1 cellular context compared by ENCODE assay signal in the genomic region with DNA sequence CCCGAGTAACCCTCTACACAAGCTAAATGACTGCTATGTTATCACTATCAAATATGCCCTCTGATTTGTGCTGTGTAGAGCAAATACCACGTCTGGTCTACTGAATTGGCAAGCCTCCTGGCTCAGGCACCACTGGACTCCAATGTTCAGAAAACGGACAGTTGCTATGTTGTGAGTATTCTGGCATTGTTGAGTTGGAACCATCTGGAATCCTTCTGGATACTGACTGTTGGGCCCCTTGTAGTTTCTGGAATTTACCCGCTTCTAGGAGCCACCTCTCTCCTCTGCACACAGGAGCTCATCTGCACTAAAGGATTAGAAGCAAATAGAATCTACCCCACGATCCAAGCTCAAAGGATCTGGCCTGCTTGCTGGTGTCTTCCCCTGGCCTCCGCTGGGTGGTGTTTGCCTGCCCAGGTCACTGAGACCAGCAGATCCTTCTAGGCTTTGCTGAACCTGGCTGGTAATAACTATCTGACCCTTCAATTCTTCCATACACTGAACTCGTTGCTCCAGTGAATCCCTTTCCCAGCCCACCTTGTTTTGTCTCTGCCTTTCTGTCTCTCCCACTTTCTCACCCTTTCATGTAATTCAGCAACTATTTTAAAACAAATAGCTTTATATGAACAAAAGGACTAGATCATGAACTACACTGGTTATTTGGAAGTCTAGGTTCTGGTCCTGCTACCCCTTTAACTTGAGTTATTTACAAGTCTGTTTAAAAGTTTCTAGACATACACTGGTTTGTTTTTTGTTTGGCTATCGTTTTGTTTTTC.
TF ChIP-seq lines count a peak whose summit lies in the region.

No MANE protein-coding gene starts in this region.

TF ChIP-seq in HepG2, 621 proteins besides CTCF, POLR2A, EP300 and RAD21 (continued from another document and continues in another):
- TF ChIP-seq, protein P1, sequence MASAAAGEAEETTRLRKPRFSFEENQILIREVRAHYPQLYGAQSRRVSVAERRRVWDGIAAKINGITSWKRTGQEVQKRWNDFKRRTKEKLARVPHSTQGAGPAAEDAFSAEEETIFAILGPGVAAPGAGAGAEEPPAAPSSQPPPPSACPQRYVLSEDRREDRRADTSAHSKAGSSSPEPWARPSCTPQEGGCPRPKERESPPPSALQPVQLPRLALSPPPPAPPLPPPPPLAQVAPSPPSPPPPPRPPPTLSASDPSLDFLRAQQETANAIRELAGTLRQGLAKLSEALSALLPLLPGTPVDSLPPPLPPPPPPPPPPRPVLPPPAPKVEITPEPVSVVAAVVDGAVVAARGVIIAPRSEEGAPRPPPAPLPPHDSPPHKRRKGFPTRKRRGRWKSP (CRISPR knock-in tag; IDR thresholded peaks at IDR 0.05): 0 out of 2 replicates have a peak, but pooled peaks have one; percentile 61
- TF ChIP-seq NFATC3 (CRISPR knock-in tag; IDR thresholded peaks at IDR 0.05) (0 out of 2 replicates have a peak, but pooled peaks have one; percentile 55), MXD4 (CRISPR knock-in tag; IDR thresholded peaks at IDR 0.05) (peak; percentile 74; the same call in 1 of the 2 replicates), PHF8 (CRISPR knock-in tag; IDR thresholded peaks at IDR 0.05) (0 out of 2 replicates have a peak, but pooled peaks have one; percentile 25), ZNF292 (CRISPR knock-in tag; IDR thresholded peaks at IDR 0.05; ENCODE audit: borderline replicate concordance, low read depth) (0 out of 2 replicates have a peak, but pooled peaks have one; percentile 29), RFX1 (IDR thresholded peaks at IDR 0.05) (no peak), PHF21A (CRISPR knock-in tag; IDR thresholded peaks at IDR 0.05) (0 out of 2 replicates have a peak, but pooled peaks have one; percentile 20), ZNF3 (CRISPR knock-in tag; IDR thresholded peaks at IDR 0.05) (no peak), ZFX (CRISPR knock-in tag; IDR thresholded peaks at IDR 0.05; ENCODE audit: low read depth) (peak; percentile 80), BCL6 (CRISPR knock-in tag; IDR thresholded peaks at IDR 0.05) (peak; percentile 45; the same call in 1 of the 2 replicates), REPIN1 (CRISPR knock-in tag; IDR thresholded peaks at IDR 0.05; ENCODE audit: borderline replicate concordance, low read depth) (peak; percentile 86), PHF5A (CRISPR knock-in tag; IDR thresholded peaks at IDR 0.05; ENCODE audit: low read depth, unreplicated experiment) (peak; percentile 64), KDM2A (CRISPR knock-in tag; IDR thresholded peaks at IDR 0.05; ENCODE audit: borderline replicate concordance, low read depth) (peak; percentile 57; the same call in 1 of the 2 replicates), POLR2AphosphoS2 (IDR thresholded peaks at IDR 0.05; ENCODE audit: low read depth, low read length) (no peak), PHB2 (IDR thresholded peaks at IDR 0.05; ENCODE audit: partially characterized antibody) (no peak), HNRNPH1 (optimal IDR thresholded peaks at IDR 0.05; ENCODE audit: low read depth, low read length) (no peak), POLR2AphosphoS5 (IDR thresholded peaks at IDR 0.05; ENCODE audit: low read depth, low read length) (peak; percentile 40; the same call in 1 of the 2 replicates), NONO (IDR thresholded peaks at IDR 0.05) (no peak), NONO (CRISPR knock-in tag; conservative IDR thresholded peaks at IDR 0.05) (no peak), ZNF768 (CRISPR knock-in tag; IDR thresholded peaks at IDR 0.05) (peak; percentile 60), XRCC5 (optimal IDR thresholded peaks at IDR 0.05; ENCODE audit: low read length) (peak; percentile 98), SPEN (CRISPR knock-in tag; IDR thresholded peaks at IDR 0.05; ENCODE audit: low read depth) (peak; percentile 51; the same call in 1 of the 2 replicates), ZC3H13 (CRISPR knock-in tag; IDR thresholded peaks at IDR 0.05) (peak; percentile 41; the same call in 1 of the 2 replicates), SP140L (CRISPR knock-in tag; IDR thresholded peaks at IDR 0.05; ENCODE audit: borderline replicate concordance) (no peak), ZNF124 (CRISPR knock-in tag; IDR thresholded peaks at IDR 0.05) (0 out of 2 replicates have a peak, but pooled peaks have one; percentile 34)
- TF ChIP-seq, protein P2, sequence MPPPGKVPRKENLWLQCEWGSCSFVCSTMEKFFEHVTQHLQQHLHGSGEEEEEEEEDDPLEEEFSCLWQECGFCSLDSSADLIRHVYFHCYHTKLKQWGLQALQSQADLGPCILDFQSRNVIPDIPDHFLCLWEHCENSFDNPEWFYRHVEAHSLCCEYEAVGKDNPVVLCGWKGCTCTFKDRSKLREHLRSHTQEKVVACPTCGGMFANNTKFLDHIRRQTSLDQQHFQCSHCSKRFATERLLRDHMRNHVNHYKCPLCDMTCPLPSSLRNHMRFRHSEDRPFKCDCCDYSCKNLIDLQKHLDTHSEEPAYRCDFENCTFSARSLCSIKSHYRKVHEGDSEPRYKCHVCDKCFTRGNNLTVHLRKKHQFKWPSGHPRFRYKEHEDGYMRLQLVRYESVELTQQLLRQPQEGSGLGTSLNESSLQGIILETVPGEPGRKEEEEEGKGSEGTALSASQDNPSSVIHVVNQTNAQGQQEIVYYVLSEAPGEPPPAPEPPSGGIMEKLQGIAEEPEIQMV (CRISPR knock-in tag; IDR thresholded peaks at IDR 0.05; ENCODE audit: low read depth): 0 out of 2 replicates have a peak, but pooled peaks have one; percentile 29
- TF ChIP-seq, protein P3, sequence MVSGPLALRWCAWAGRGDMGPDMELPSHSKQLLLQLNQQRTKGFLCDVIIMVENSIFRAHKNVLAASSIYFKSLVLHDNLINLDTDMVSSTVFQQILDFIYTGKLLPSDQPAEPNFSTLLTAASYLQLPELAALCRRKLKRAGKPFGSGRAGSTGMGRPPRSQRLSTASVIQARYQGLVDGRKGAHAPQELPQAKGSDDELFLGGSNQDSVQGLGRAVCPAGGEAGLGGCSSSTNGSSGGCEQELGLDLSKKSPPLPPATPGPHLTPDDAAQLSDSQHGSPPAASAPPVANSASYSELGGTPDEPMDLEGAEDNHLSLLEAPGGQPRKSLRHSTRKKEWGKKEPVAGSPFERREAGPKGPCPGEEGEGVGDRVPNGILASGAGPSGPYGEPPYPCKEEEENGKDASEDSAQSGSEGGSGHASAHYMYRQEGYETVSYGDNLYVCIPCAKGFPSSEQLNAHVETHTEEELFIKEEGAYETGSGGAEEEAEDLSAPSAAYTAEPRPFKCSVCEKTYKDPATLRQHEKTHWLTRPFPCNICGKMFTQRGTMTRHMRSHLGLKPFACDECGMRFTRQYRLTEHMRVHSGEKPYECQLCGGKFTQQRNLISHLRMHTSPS (CRISPR knock-in tag; IDR thresholded peaks at IDR 0.05; ENCODE audit: low read depth): 0 out of 2 replicates have a peak, but pooled peaks have one; percentile 27
- TF ChIP-seq, protein P4, sequence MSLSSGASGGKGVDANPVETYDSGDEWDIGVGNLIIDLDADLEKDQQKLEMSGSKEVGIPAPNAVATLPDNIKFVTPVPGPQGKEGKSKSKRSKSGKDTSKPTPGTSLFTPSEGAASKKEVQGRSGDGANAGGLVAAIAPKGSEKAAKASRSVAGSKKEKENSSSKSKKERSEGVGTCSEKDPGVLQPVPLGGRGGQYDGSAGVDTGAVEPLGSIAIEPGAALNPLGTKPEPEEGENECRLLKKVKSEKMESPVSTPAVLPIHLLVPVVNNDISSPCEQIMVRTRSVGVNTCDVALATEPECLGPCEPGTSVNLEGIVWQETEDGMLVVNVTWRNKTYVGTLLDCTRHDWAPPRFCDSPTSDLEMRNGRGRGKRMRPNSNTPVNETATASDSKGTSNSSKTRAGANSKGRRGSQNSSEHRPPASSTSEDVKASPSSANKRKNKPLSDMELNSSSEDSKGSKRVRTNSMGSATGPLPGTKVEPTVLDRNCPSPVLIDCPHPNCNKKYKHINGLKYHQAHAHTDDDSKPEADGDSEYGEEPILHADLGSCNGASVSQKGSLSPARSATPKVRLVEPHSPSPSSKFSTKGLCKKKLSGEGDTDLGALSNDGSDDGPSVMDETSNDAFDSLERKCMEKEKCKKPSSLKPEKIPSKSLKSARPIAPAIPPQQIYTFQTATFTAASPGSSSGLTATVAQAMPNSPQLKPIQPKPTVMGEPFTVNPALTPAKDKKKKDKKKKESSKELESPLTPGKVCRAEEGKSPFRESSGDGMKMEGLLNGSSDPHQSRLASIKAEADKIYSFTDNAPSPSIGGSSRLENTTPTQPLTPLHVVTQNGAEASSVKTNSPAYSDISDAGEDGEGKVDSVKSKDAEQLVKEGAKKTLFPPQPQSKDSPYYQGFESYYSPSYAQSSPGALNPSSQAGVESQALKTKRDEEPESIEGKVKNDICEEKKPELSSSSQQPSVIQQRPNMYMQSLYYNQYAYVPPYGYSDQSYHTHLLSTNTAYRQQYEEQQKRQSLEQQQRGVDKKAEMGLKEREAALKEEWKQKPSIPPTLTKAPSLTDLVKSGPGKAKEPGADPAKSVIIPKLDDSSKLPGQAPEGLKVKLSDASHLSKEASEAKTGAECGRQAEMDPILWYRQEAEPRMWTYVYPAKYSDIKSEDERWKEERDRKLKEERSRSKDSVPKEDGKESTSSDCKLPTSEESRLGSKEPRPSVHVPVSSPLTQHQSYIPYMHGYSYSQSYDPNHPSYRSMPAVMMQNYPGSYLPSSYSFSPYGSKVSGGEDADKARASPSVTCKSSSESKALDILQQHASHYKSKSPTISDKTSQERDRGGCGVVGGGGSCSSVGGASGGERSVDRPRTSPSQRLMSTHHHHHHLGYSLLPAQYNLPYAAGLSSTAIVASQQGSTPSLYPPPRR (CRISPR knock-in tag; IDR thresholded peaks at IDR 0.05; ENCODE audit: borderline replicate concordance): peak; percentile 61
- TF ChIP-seq, protein P5, sequence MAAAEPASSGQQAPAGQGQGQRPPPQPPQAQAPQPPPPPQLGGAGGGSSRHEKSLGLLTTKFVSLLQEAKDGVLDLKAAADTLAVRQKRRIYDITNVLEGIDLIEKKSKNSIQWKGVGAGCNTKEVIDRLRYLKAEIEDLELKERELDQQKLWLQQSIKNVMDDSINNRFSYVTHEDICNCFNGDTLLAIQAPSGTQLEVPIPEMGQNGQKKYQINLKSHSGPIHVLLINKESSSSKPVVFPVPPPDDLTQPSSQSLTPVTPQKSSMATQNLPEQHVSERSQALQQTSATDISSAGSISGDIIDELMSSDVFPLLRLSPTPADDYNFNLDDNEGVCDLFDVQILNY (CRISPR knock-in tag; conservative IDR thresholded peaks at IDR 0.05): no peak; the same call in 1 of the 2 replicates
- TF ChIP-seq, protein P6, sequence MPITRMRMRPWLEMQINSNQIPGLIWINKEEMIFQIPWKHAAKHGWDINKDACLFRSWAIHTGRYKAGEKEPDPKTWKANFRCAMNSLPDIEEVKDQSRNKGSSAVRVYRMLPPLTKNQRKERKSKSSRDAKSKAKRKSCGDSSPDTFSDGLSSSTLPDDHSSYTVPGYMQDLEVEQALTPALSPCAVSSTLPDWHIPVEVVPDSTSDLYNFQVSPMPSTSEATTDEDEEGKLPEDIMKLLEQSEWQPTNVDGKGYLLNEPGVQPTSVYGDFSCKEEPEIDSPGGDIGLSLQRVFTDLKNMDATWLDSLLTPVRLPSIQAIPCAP (CRISPR knock-in tag; IDR thresholded peaks at IDR 0.05; ENCODE audit: low read depth): 0 out of 2 replicates have a peak, but pooled peaks have one; percentile 57
- TF ChIP-seq, protein P7, sequence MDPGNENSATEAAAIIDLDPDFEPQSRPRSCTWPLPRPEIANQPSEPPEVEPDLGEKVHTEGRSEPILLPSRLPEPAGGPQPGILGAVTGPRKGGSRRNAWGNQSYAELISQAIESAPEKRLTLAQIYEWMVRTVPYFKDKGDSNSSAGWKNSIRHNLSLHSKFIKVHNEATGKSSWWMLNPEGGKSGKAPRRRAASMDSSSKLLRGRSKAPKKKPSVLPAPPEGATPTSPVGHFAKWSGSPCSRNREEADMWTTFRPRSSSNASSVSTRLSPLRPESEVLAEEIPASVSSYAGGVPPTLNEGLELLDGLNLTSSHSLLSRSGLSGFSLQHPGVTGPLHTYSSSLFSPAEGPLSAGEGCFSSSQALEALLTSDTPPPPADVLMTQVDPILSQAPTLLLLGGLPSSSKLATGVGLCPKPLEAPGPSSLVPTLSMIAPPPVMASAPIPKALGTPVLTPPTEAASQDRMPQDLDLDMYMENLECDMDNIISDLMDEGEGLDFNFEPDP (CRISPR knock-in tag; conservative IDR thresholded peaks at IDR 0.05): no peak
- TF ChIP-seq, protein P8, sequence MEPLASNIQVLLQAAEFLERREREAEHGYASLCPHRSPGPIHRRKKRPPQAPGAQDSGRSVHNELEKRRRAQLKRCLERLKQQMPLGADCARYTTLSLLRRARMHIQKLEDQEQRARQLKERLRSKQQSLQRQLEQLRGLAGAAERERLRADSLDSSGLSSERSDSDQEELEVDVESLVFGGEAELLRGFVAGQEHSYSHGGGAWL (CRISPR knock-in tag; IDR thresholded peaks at IDR 0.05): no peak; the same call in 1 of the 2 replicates
- TF ChIP-seq, protein P9, sequence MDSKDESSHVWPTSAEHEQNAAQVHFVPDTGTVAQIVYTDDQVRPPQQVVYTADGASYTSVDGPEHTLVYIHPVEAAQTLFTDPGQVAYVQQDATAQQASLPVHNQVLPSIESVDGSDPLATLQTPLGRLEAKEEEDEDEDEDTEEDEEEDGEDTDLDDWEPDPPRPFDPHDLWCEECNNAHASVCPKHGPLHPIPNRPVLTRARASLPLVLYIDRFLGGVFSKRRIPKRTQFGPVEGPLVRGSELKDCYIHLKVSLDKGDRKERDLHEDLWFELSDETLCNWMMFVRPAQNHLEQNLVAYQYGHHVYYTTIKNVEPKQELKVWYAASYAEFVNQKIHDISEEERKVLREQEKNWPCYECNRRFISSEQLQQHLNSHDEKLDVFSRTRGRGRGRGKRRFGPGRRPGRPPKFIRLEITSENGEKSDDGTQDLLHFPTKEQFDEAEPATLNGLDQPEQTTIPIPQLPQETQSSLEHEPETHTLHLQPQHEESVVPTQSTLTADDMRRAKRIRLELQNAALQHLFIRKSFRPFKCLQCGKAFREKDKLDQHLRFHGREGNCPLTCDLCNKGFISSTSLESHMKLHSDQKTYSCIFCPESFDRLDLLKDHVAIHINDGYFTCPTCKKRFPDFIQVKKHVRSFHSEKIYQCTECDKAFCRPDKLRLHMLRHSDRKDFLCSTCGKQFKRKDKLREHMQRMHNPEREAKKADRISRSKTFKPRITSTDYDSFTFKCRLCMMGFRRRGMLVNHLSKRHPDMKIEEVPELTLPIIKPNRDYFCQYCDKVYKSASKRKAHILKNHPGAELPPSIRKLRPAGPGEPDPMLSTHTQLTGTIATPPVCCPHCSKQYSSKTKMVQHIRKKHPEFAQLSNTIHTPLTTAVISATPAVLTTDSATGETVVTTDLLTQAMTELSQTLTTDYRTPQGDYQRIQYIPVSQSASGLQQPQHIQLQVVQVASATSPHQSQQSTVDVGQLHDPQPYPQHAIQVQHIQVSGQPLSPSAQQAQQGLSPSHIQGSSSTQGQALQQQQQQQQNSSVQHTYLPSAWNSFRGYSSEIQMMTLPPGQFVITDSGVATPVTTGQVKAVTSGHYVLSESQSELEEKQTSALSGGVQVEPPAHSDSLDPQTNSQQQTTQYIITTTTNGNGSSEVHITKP (CRISPR knock-in tag; IDR thresholded peaks at IDR 0.05; ENCODE audit: low read depth): no peak
- TF ChIP-seq, protein P10, sequence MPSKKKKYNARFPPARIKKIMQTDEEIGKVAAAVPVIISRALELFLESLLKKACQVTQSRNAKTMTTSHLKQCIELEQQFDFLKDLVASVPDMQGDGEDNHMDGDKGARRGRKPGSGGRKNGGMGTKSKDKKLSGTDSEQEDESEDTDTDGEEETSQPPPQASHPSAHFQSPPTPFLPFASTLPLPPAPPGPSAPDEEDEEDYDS (CRISPR knock-in tag; IDR thresholded peaks at IDR 0.05): peak; percentile 57
- TF ChIP-seq, protein P11, sequence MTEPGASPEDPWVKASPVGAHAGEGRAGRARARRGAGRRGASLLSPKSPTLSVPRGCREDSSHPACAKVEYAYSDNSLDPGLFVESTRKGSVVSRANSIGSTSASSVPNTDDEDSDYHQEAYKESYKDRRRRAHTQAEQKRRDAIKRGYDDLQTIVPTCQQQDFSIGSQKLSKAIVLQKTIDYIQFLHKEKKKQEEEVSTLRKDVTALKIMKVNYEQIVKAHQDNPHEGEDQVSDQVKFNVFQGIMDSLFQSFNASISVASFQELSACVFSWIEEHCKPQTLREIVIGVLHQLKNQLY (CRISPR knock-in tag; IDR thresholded peaks at IDR 0.05): no peak
